Comparison of ENCODE assay signal across 16 cellular contexts in genomic region chr11:14611939-14612338, GRCh38. TPM values are rescaled to one million over a fixed set of nuclear protein-coding genes. Genes with fewer than 3 reads are reported as not detected.
DNase-seq lines count a peak whose midpoint lies in the region; ATAC-seq and TF ChIP-seq lines count a peak whose summit lies in the region.
"Had no signal": no experiment of that assay in that cellular context is flagged by ENCODE, and none has a peak within 500 bp of the region (broad histone marks: within the 10 kb centered on the region; RNA-seq: fewer than 3 reads in every experiment).

No MANE protein-coding gene starts in this region.

- H3K4me1 Mint-ChIP-seq in CD4-positive, alpha-beta T cell (ENCODE audit: low read depth) = peaks cover 42% of the 10 kb centered on the region
- H3K4me1 Mint-ChIP-seq in effector memory CD8-positive, alpha-beta T cell (ENCODE audit: low read depth in 2 of 2) = peaks cover 4 to 22% of the 10 kb centered on the region in 2 donors

- no peak for TF ChIP-seq CTCF in CD4-positive, alpha-beta T cell (IDR thresholded peaks at IDR 0.05)

- CTCF ChIA-PET in CD4-positive, alpha-beta T cell (lab: Charles Lee) = interaction anchor here (1.0 kb wide), 1 partner anchor 11 kb away, joined by 3 read pairs; no protein-coding TSS in a partner anchor

- H3K27me3 Mint-ChIP-seq in CD4-positive, alpha-beta T cell = no peaks in the 10 kb centered on the region
- H3K27me3 Mint-ChIP-seq in effector memory CD8-positive, alpha-beta T cell = no peaks in the 10 kb centered on the region

- no peak for ATAC-seq in CD4-positive, alpha-beta T cell (ENCODE audit: poor library complexity)
- peak; percentile 60 for ATAC-seq in GM21423 (IDR thresholded peaks at IDR 0.05; ENCODE audit: unreplicated experiment)
- no peak for ATAC-seq in effector memory CD8-positive, alpha-beta T cell (replicated peaks)
- ATAC-seq in GM21526 (IDR thresholded peaks at IDR 0.05; ENCODE audit: low FRiP score, unreplicated experiment) = no peak
- no peak for ATAC-seq in HG03039 (IDR thresholded peaks at IDR 0.05; ENCODE audit: unreplicated experiment)

- H3K4me3 Mint-ChIP-seq in CD4-positive, alpha-beta T cell = no peak overlapping the region
- H3K4me3 Mint-ChIP-seq in effector memory CD8-positive, alpha-beta T cell = no peak overlapping the region

- H3K27ac Mint-ChIP-seq in CD4-positive, alpha-beta T cell = peak overlapping the region; percentile 50
- H3K27ac Mint-ChIP-seq in effector memory CD8-positive, alpha-beta T cell = peak overlapping the region; percentile 16 to 86

- POLR2A ChIA-PET in CD4-positive, alpha-beta T cell (lab: Charles Lee) = interaction anchor here (0.7 to 1.7 kb wide), 3 partner anchors 14 to 33 kb away, joined by 3 read pairs; no protein-coding TSS in a partner anchor

- H3K36me3 Mint-ChIP-seq in CD4-positive, alpha-beta T cell (ENCODE audit: low read depth) = peaks cover 43% of the 10 kb centered on the region
- H3K36me3 Mint-ChIP-seq in effector memory CD8-positive, alpha-beta T cell (ENCODE audit: insufficient read depth) = peaks cover 5% of the 10 kb centered on the region

- peaks cover 3% of the 10 kb centered on the region for H3K9me3 Mint-ChIP-seq in CD4-positive, alpha-beta T cell
- no peaks in the 10 kb centered on the region for H3K9me3 Mint-ChIP-seq in effector memory CD8-positive, alpha-beta T cell

- no peak for DNase-seq in CD4-positive, alpha-beta T cell
- peak; percentile 20 for DNase-seq in OCI-M1 (lab: John Stamatoyannopoulos, UW)
- no peak for DNase-seq in effector memory CD8-positive, alpha-beta T cell
- no peak for DNase-seq in epidermal melanocyte (ENCODE audit: insufficient read length, low spot score)
- no peak for DNase-seq in COLO668 (lab: John Stamatoyannopoulos, UW; ENCODE audit: unreplicated experiment)
- DNase-seq: COR-L47; esophagus squamous epithelium; GOT3; mesendoderm; NCI-H1417 treated with DMSO at 0.1 percent for 48 hours; NCI-H524; stimulated activated naive CD4-positive, alpha-beta T cell had no signal

- H3K27me3 ChIP-seq in CD4-positive, alpha-beta T cell (ENCODE audit: control insufficient read depth, insufficient read depth, low read length) = no peaks in the 10 kb centered on the region
- H3K27me3 ChIP-seq: esophagus squamous epithelium had no signal

- intact Hi-C loops in CD4-positive, alpha-beta T cell (cut with DNase I, micrococcal nuclease) = no loop called here

- H3K9me3 ChIP-seq in CD4-positive, alpha-beta T cell (ENCODE audit: control insufficient read depth, low read length) = no peaks in the 10 kb centered on the region
- H3K9me3 ChIP-seq: esophagus squamous epithelium had no signal

- no peak overlapping the region for H3K27ac ChIP-seq in CD4-positive, alpha-beta T cell (ENCODE audit: low read depth, low read length)
- H3K27ac ChIP-seq: esophagus squamous epithelium, parathyroid adenoma had no signal

RNA-seq across cellular contexts. Expression of gene PDE3B, which starts 31.7 kb away (rescaled TPM):
- total RNA-seq in CD4-positive, alpha-beta T cell = 100 to 1,000 TPM; 103 to 106 TPM
